ENCODE assay signal across 27 cellular contexts in genomic region chr11:46886211-46886610, GRCh38. TPM values are rescaled to one million over a fixed set of nuclear protein-coding genes. Genes with fewer than 3 reads are reported as not detected.
"Had no signal": no experiment of that assay in that cellular context is flagged by ENCODE, and none has a peak within 500 bp of the region (broad histone marks: within the 10 kb centered on the region; RNA-seq: fewer than 3 reads in every experiment).

No MANE protein-coding gene starts in this region.

- H3K4me1 ChIP-seq: left ventricle myocardium inferior, neural progenitor cell, prostate gland, sigmoid colon, suprapubic skin, tibial artery, vagina had no signal

- H3K27me3 Mint-ChIP-seq: stimulated activated naive CD8-positive, alpha-beta T cell treated with anti-CD3 and anti-CD28 coated beads, Interleukin-15, Interleukin-2, amounts not matched to agents 100 ng/mL and 50 ng/mL, for 24 hours; type B pancreatic cell had no signal

- H3K4me3 ChIP-seq: left ventricle myocardium inferior, lung, neural progenitor cell, ovary, prostate gland, sigmoid colon, spleen, suprapubic skin, thoracic aorta, tibial artery, vagina had no signal

- H2AFZ ChIP-seq: neural progenitor cell had no signal

- H3K9me3 Mint-ChIP-seq: immature natural killer cell; mesothelial cell of epicardium; natural killer cell; nephron progenitor cell; neural progenitor cell; stimulated activated effector memory CD8-positive, alpha-beta T cell treated with anti-CD3 and anti-CD28 coated beads, Interleukin-12 subunit alpha, Interleukin-12 subunit beta, amount 100 ng/mL, for 72 hours; stimulated activated naive CD8-positive, alpha-beta T cell treated with anti-CD3 and anti-CD28 coated beads, Interleukin-15, Interleukin-2, amounts not matched to agents 100 ng/mL and 50 ng/mL, for 24 hours; type B pancreatic cell had no signal

- H3K4me3 Mint-ChIP-seq: immature natural killer cell; mesothelial cell of epicardium; naive B cell; natural killer cell; nephron progenitor cell; neural progenitor cell; stimulated activated effector memory CD8-positive, alpha-beta T cell treated with anti-CD3 and anti-CD28 coated beads, Interleukin-12 subunit alpha, Interleukin-12 subunit beta, amount 100 ng/mL, for 72 hours; stimulated activated naive CD8-positive, alpha-beta T cell treated with anti-CD3 and anti-CD28 coated beads, Interleukin-15, Interleukin-2, amounts not matched to agents 100 ng/mL and 50 ng/mL, for 24 hours; type B pancreatic cell had no signal

- H3K4me1 Mint-ChIP-seq: immature natural killer cell; mesothelial cell of epicardium; natural killer cell; nephron progenitor cell; stimulated activated effector memory CD8-positive, alpha-beta T cell treated with anti-CD3 and anti-CD28 coated beads, Interleukin-12 subunit alpha, Interleukin-12 subunit beta, amount 100 ng/mL, for 72 hours had no signal

- H3K9ac ChIP-seq: neural progenitor cell had no signal

- H3K27ac Mint-ChIP-seq: immature natural killer cell; mesothelial cell of epicardium; naive B cell; natural killer cell; nephron progenitor cell; neural progenitor cell; stimulated activated effector memory CD8-positive, alpha-beta T cell treated with anti-CD3 and anti-CD28 coated beads, Interleukin-12 subunit alpha, Interleukin-12 subunit beta, amount 100 ng/mL, for 72 hours; stimulated activated naive CD8-positive, alpha-beta T cell treated with anti-CD3 and anti-CD28 coated beads, Interleukin-15, Interleukin-2, amounts not matched to agents 100 ng/mL and 50 ng/mL, for 24 hours; type B pancreatic cell had no signal

- DNase-seq: hypothalamus; immature natural killer cell; kidney; left ventricle myocardium inferior; mesendoderm; naive B cell; natural killer cell; nephron progenitor cell; ovary; retina; right cardiac atrium; sigmoid colon; spleen; stimulated activated CD4-positive, alpha-beta T cell treated with anti-CD3 and anti-CD28 coated beads, Interleukin-4, amount 100 ng/mL, for 24 hours; stimulated activated naive CD4-positive, alpha-beta T cell; tibial artery had no signal

- H3K9me3 ChIP-seq: left ventricle myocardium inferior, ovary, prostate gland, sigmoid colon, spleen, suprapubic skin, thoracic aorta, tibial artery, vagina had no signal

- H3K27me3 ChIP-seq: neural progenitor cell, ovary, sigmoid colon, suprapubic skin, tibial artery, vagina had no signal

- H3K36me3 ChIP-seq: neural progenitor cell, ovary, prostate gland, thoracic aorta had no signal

- H3K4me2 ChIP-seq: neural progenitor cell had no signal

- H3K36me3 Mint-ChIP-seq: immature natural killer cell; naive B cell; natural killer cell; stimulated activated effector memory CD8-positive, alpha-beta T cell treated with anti-CD3 and anti-CD28 coated beads, Interleukin-12 subunit alpha, Interleukin-12 subunit beta, amount 100 ng/mL, for 72 hours had no signal

- H3K27ac ChIP-seq: left ventricle myocardium inferior, neural progenitor cell, ovary, prostate gland, sigmoid colon, spleen, suprapubic skin, thoracic aorta, tibial artery, vagina had no signal

RNA-seq across cellular contexts. Expression of gene LRP4, which starts 32.1 kb away (rescaled TPM):
- total RNA-seq: mononuclear cell, natural killer cell had no signal
- polyA plus RNA-seq: immature natural killer cell had no signal
